ENCODE assay signal across 8 cellular contexts in genomic region chr11:66638177-66639065, GRCh38. TPM values are rescaled to one million over a fixed set of nuclear protein-coding genes. Genes with fewer than 3 reads are reported as not detected.
DNase-seq lines count a peak whose midpoint lies in the region; ATAC-seq, FAIRE-seq and TF ChIP-seq lines count a peak whose summit lies in the region.

TSS of gene RBM4 (plus strand) at chr11:66638703. CDS start at chr11:66639712, 1,009 bp downstream.

- peaks cover 73% of the 10 kb centered on the region for H4K20me1 ChIP-seq in Loucy (ENCODE audit: insufficient read depth, low read length, poor library complexity, severe bottlenecking)

- no peaks in the 10 kb centered on the region for H3K9me3 Mint-ChIP-seq in natural killer cell

- DNase-seq in ELR (ENCODE audit: low read depth) (peak; percentile 100), H54 (ENCODE audit: insufficient read length, low spot score) (peak; percentile 94), fibroblast of peridontal ligament (ENCODE audit: extremely low read depth) (peak; percentile 100), natural killer cell (peak; percentile 91)
- DNase-seq in activated T-helper 9 cell treated with anti-CD3 and anti-CD28 coated beads, Interleukin-2, amount 50 U/mL, for 16 hours (ENCODE audit: low read depth): peak; percentile 89
- peak; percentile 96 for DNase-seq in stimulated activated naive CD4-positive, alpha-beta T cell treated with Interleukin-2 at 50 U/mL for 16 hours (lab: John Stamatoyannopoulos, UW)

- ATAC-seq in natural killer cell: peak; percentile 89 to 98 (median 91)

- peaks cover 26% of the 10 kb centered on the region for H3K36me3 Mint-ChIP-seq in natural killer cell

- intact Hi-C loops in natural killer cell (cut with micrococcal nuclease): loop anchor here (1.0 kb wide), 3 partner anchors 22 to 45 kb away; partner anchors contain the start of genes CCDC87, CCS, RBM14 and RBM4B

- peak within 1 kb of the TSS; percentile 87 for H3K9ac ChIP-seq in Loucy (ENCODE audit: low read depth, low read length, poor library complexity, severe bottlenecking)

- peak; percentile 78 for TF ChIP-seq POLR2A in H54 (IDR thresholded peaks at IDR 0.05; ENCODE audit: low read depth, low read length)
- TF ChIP-seq POLR2A in Raji (IDR thresholded peaks at IDR 0.05; ENCODE audit: insufficient read depth, low read depth, low read length): peak; percentile 84

- FAIRE-seq in H54 (lab: Jason Lieb, UNC): no peak

- H3K27me3 Mint-ChIP-seq in natural killer cell (ENCODE audit: low read depth in 2 of 2): no peaks in the 10 kb centered on the region

- H3K4me2 ChIP-seq in Loucy (ENCODE audit: low read depth, low read length, poor library complexity, severe bottlenecking): peak within 1 kb of the TSS; percentile 95

- H3K9me3 ChIP-seq in Loucy (ENCODE audit: insufficient read depth, low read depth, low read length): no peaks in the 10 kb centered on the region

- H3K9me2 ChIP-seq in Loucy (replicated peaks; ENCODE audit: low read depth, low read length): no peaks in the 10 kb centered on the region

- H3K4me3 ChIP-seq in Loucy (ENCODE audit: low read length, poor library complexity, severe bottlenecking): peak within 1 kb of the TSS; percentile 89

- peaks cover 50% of the 10 kb centered on the region for H3K36me3 ChIP-seq in Loucy (ENCODE audit: insufficient read depth, low read length)

- no peaks in the 10 kb centered on the region for H3K27me3 ChIP-seq in Loucy (ENCODE audit: insufficient read depth, low read length, poor library complexity, severe bottlenecking)

- peaks cover 57 to 66% of the 10 kb centered on the region in 2 donors for H3K4me1 Mint-ChIP-seq in natural killer cell

- peaks cover 13% of the 10 kb centered on the region for H3F3A ChIP-seq in Loucy (ENCODE audit: low read depth)

- H3K4me3 Mint-ChIP-seq in natural killer cell: peak within 1 kb of the TSS; percentile 92

- peak within 1 kb of the TSS; percentile 88 to 96 for H3K27ac Mint-ChIP-seq in natural killer cell

- H2AFZ ChIP-seq in Loucy (ENCODE audit: low read length): peak within 1 kb of the TSS; percentile 53

- peaks cover 44% of the 10 kb centered on the region for H3K4me1 ChIP-seq in Loucy (ENCODE audit: insufficient read depth, low read length, poor library complexity, severe bottlenecking)

- peaks cover 96% of the 10 kb centered on the region for H3K79me2 ChIP-seq in Loucy (ENCODE audit: insufficient read depth, low read length)

- TF ChIP-seq CTCF in Loucy (conservative IDR thresholded peaks at IDR 0.05; ENCODE audit: low read length) (no peak), natural killer cell (IDR thresholded peaks at IDR 0.05) (no peak)

RNA-seq across cellular contexts. Expression of gene RBM4, which starts in this region (rescaled TPM):
- 100 to 1,000 TPM; 219 to 241 (median 224) TPM for total RNA-seq in natural killer cell

Comparison
In these comparisons a context has a peak if more than half of its experiments do, and no peak if none do; other contexts are left out.
1. Peak in every context shown above with its lines: DNase-seq, ATAC-seq and H3K4me3 ChIP-seq.